In genomic region chr22:20127869-20128618, GRCh38 we compare ENCODE assay signal across 16 cellular contexts. TPM values are rescaled to one million over a fixed set of nuclear protein-coding genes. Genes with fewer than 3 reads are reported as not detected.
DNase-seq lines count a peak whose midpoint lies in the region; ATAC-seq and TF ChIP-seq lines count a peak whose summit lies in the region.
"Had no signal": no experiment of that assay in that cellular context is flagged by ENCODE, and none has a peak within 500 bp of the region (broad histone marks: within the 10 kb centered on the region; RNA-seq: fewer than 3 reads in every experiment).

No MANE protein-coding gene starts in this region.

- ATAC-seq in GM21526 (IDR thresholded peaks at IDR 0.05; ENCODE audit: low FRiP score, unreplicated experiment) (no peak), HG02678 (IDR thresholded peaks at IDR 0.05; ENCODE audit: unreplicated experiment) (no peak)
- ATAC-seq: esophagus mucosa had no signal

- no peak for DNase-seq in activated naive CD4-positive, alpha-beta T cell treated with anti-CD3 and anti-CD28 coated beads for 36 hours
- no peak for DNase-seq in activated naive CD4-positive, alpha-beta T cell (lab: John Stamatoyannopoulos, UW)
- DNase-seq in neural crest cell (ENCODE audit: low read depth, low spot score), result no peak
- DNase-seq: activated CD4-positive, alpha-beta T cell treated with anti-CD3 and anti-CD28 coated beads, Interleukin-2, amount 50 U/mL, for 4 hours; dermis blood vessel endothelial cell; mesendoderm; NCI-H1436; NCI-H446 treated with DMSO at 0.1 percent for 48 hours; SIG-M5; T1000 had no signal

- H3K27ac Mint-ChIP-seq in activated naive CD4-positive, alpha-beta T cell treated with anti-CD3 and anti-CD28 coated beads for 36 hours, result peak overlapping the region; percentile 25
- H3K27ac Mint-ChIP-seq in neural crest cell (ENCODE audit: unreplicated experiment), result no peak overlapping the region

- intact Hi-C loops in activated naive CD4-positive, alpha-beta T cell treated with anti-CD3 and anti-CD28 coated beads for 36 hours (cut with micrococcal nuclease), result no loop called here

- H3K36me3 Mint-ChIP-seq in activated naive CD4-positive, alpha-beta T cell treated with anti-CD3 and anti-CD28 coated beads for 36 hours (ENCODE audit: low read depth), result peaks cover 9% of the 10 kb centered on the region
- H3K36me3 Mint-ChIP-seq in neural crest cell (ENCODE audit: low read depth), result peaks cover 9% of the 10 kb centered on the region
- H3K36me3 Mint-ChIP-seq: type B pancreatic cell had no signal

- CTCF ChIA-PET in activated naive CD4-positive, alpha-beta T cell treated with anti-CD3 and anti-CD28 coated beads for 36 hours (lab: Charles Lee), result interaction anchor here (0.7 to 2.4 kb wide), 3 partner anchors 8 to 158 kb away, joined by 3 to 11 read pairs (median 9); no protein-coding TSS in a partner anchor

- no peaks in the 10 kb centered on the region for H3K27me3 Mint-ChIP-seq in activated naive CD4-positive, alpha-beta T cell treated with anti-CD3 and anti-CD28 coated beads for 36 hours (ENCODE audit: low read depth)
- peaks cover 5% of the 10 kb centered on the region for H3K27me3 Mint-ChIP-seq in neural crest cell (ENCODE audit: low read depth)
- H3K27me3 Mint-ChIP-seq: type B pancreatic cell had no signal

- H3K27ac ChIP-seq in VCaP, result peak overlapping the region; percentile 92; the same call in 1 of the 2 replicates
- H3K27ac ChIP-seq: neutrophil had no signal

- H3K9me3 Mint-ChIP-seq in activated naive CD4-positive, alpha-beta T cell treated with anti-CD3 and anti-CD28 coated beads for 36 hours, result no peaks in the 10 kb centered on the region
- H3K9me3 Mint-ChIP-seq in neural crest cell, result no peaks in the 10 kb centered on the region
- H3K9me3 Mint-ChIP-seq: type B pancreatic cell had no signal

- no peak overlapping the region for H3K4me3 Mint-ChIP-seq in activated naive CD4-positive, alpha-beta T cell treated with anti-CD3 and anti-CD28 coated beads for 36 hours
- H3K4me3 Mint-ChIP-seq in neural crest cell, result peak overlapping the region; percentile 81
- H3K4me3 Mint-ChIP-seq: type B pancreatic cell had no signal

- TF ChIP-seq CTCF in VCaP (conservative IDR thresholded peaks at IDR 0.05) (no peak), neural crest cell (conservative IDR thresholded peaks at IDR 0.05) (no peak)

- H3K4me1 Mint-ChIP-seq in activated naive CD4-positive, alpha-beta T cell treated with anti-CD3 and anti-CD28 coated beads for 36 hours (ENCODE audit: low read depth), result peaks cover 17% of the 10 kb centered on the region
- H3K4me1 Mint-ChIP-seq in neural crest cell, result peaks cover 3% of the 10 kb centered on the region

RNA-seq across cellular contexts. Expression of gene ZDHHC8, which starts 3.6 kb away (rescaled TPM):
- total RNA-seq in activated naive CD4-positive, alpha-beta T cell treated with anti-CD3 and anti-CD28 coated beads for 36 hours, result 10 to 100 TPM; 26.4 to 31.3 TPM
- total RNA-seq in neural crest cell, result 82.1 and 98.9 TPM in 2 replicates

RNA-seq across cellular contexts. Expression of gene TRMT2A, which starts 11.0 kb away (rescaled TPM):
- total RNA-seq in activated naive CD4-positive, alpha-beta T cell treated with anti-CD3 and anti-CD28 coated beads for 36 hours, result 10 to 100 TPM; 51.8 to 57.9 TPM
- total RNA-seq in neural crest cell, result 75.1 and 77.7 TPM in 2 replicates

RNA-seq across cellular contexts. Expression of gene RANBP1, which starts 12.1 kb away (rescaled TPM):
- 100 to 1,000 TPM; 445 to 455 TPM for total RNA-seq in activated naive CD4-positive, alpha-beta T cell treated with anti-CD3 and anti-CD28 coated beads for 36 hours
- total RNA-seq in neural crest cell, result 469 and 489 TPM in 2 replicates

RNA-seq across cellular contexts. Expression of gene CCDC188, which starts 22.8 kb away (rescaled TPM):
- not detected for total RNA-seq in activated naive CD4-positive, alpha-beta T cell treated with anti-CD3 and anti-CD28 coated beads for 36 hours
- total RNA-seq in neural crest cell, result 8.2 and 8.6 TPM in 2 replicates

RNA-seq across cellular contexts. Expression of gene DGCR8, which starts 48.0 kb away (rescaled TPM):
- 10 to 100 TPM; 29.8 to 36.5 TPM for total RNA-seq in activated naive CD4-positive, alpha-beta T cell treated with anti-CD3 and anti-CD28 coated beads for 36 hours
- total RNA-seq in neural crest cell, result 86.3 and 86.5 TPM in 2 replicates
